ENCODE assay signal across 8 cellular contexts in the genomic region with DNA sequence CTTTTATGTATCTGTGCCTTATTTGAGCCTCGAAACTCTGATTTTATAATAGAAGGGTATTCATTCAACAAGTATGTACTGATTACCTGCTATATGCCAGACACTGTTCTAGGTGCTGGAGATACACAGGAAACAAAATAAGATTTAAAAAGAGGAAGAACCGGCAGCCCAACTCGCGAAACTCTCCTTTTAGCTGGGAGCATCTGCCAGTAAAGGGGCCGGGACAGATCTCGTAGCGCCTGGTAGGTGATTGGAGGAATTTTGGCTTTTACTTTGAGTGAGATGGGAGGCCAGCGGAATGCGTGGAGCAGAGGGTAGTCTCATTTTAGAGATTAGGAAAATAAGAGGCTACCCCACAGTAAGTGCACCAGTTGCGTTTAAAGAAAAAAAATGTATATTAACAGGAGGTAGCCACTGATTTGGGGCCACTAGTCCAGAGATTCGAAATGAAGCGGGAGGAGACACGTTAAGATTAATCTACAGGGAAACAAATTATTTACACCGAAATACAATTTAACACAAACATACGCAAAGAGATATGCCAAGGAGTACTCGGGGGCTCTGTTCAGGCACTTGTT. TPM values are rescaled to one million over a fixed set of nuclear protein-coding genes. Genes with fewer than 3 reads are reported as not detected.
DNase-seq lines count a peak whose midpoint lies in the region; ATAC-seq and TF ChIP-seq lines count a peak whose summit lies in the region.

No MANE protein-coding gene starts in this region.

- peak overlapping the region; percentile 89 to 99 (median 96) for H3K4me3 Mint-ChIP-seq in naive B cell

- peak; percentile 16 for ATAC-seq in HG02840 (IDR thresholded peaks at IDR 0.05; ENCODE audit: low FRiP score, unreplicated experiment)
- peak; percentile 63 for ATAC-seq in naive B cell (ENCODE audit: low read depth in 2 of 2)

- H3K27me3 Mint-ChIP-seq in naive B cell: peaks cover 0 to 6% (median 6%) of the 10 kb centered on the region in 3 donors

- peak overlapping the region; percentile 80 for H2AFZ ChIP-seq in ACC112 (ENCODE audit: low read length, unreplicated experiment)

- DNase-seq in NCI-H2171 treated with DMSO at 0.1 percent for 48 hours (lab: John Stamatoyannopoulos, UW): peak; percentile 56
- peak; percentile 42 to 49 for DNase-seq in activated T-cell treated with anti-CD3 and anti-CD28 coated beads, Interleukin-2, amount 50 U/mL, for 48 hours
- DNase-seq in fibroblast of pulmonary artery (ENCODE audit: low read depth): peak; percentile 42
- peak; percentile 55 for DNase-seq in naive B cell
- DNase-seq in ureter (ENCODE audit: low spot score): no peak

- no peaks in the 10 kb centered on the region; the same call in none of the 2 replicates for H3K27me3 ChIP-seq in ACC112 (ENCODE audit: insufficient read depth, low read length)

- H3K4me1 Mint-ChIP-seq in naive B cell: peaks cover 12 to 27% (median 15%) of the 10 kb centered on the region in 3 donors

- H3K36me3 ChIP-seq in ACC112 (ENCODE audit: insufficient read depth, low read length): no peaks in the 10 kb centered on the region; the same call in 1 of the 2 replicates

- peaks cover 4 to 23% (median 14%) of the 10 kb centered on the region in 7 donors for H3K9me3 Mint-ChIP-seq in naive B cell

- peak overlapping the region; percentile 15; the same call in 1 of the 2 replicates for H3K27ac ChIP-seq in ACC112 (ENCODE audit: low read depth, low read length)

- TF ChIP-seq CTCF in GM12875 (IDR thresholded peaks at IDR 0.05; ENCODE audit: borderline replicate concordance, insufficient read depth, low read depth, low read length) (no peak), fibroblast of pulmonary artery (IDR thresholded peaks at IDR 0.05; ENCODE audit: low read length, missing control alignments) (no peak)

- peak overlapping the region; percentile 89 to 98 (median 98) for H3K27ac Mint-ChIP-seq in naive B cell

- peaks cover 44% of the 10 kb centered on the region for H3K79me2 ChIP-seq in ACC112 (ENCODE audit: control insufficient read depth, insufficient read depth, low read length, unreplicated experiment)

- peak overlapping the region; percentile 85 for H3K4me3 ChIP-seq in ACC112 (ENCODE audit: low read depth, low read length)
- H3K4me3 ChIP-seq in GM12875 (ENCODE audit: low read depth, low read length): peak overlapping the region; percentile 98
- peak overlapping the region; percentile 73 for H3K4me3 ChIP-seq in fibroblast of pulmonary artery (replicated peaks; ENCODE audit: low read depth, low read length)

- no peaks in the 10 kb centered on the region for H3K4me1 ChIP-seq in ACC112 (ENCODE audit: control insufficient read depth, insufficient read depth, low read length, unreplicated experiment)

- no peaks in the 10 kb centered on the region for H3K36me3 Mint-ChIP-seq in naive B cell

RNA-seq across cellular contexts. Expression of a gene that starts 0.5 kb away (rescaled TPM):
- polyA plus RNA-seq in naive B cell (ENCODE audit: low read depth in 6 of 6): 10 to 100 TPM in 5 of 6 donors, 1 to 10 TPM in 1; 4.0 to 28.6 (median 18.1) TPM
- 96.9 TPM for total RNA-seq in ureter
